Comparison of ENCODE assay signal across 1 cellular context in the genomic region with DNA sequence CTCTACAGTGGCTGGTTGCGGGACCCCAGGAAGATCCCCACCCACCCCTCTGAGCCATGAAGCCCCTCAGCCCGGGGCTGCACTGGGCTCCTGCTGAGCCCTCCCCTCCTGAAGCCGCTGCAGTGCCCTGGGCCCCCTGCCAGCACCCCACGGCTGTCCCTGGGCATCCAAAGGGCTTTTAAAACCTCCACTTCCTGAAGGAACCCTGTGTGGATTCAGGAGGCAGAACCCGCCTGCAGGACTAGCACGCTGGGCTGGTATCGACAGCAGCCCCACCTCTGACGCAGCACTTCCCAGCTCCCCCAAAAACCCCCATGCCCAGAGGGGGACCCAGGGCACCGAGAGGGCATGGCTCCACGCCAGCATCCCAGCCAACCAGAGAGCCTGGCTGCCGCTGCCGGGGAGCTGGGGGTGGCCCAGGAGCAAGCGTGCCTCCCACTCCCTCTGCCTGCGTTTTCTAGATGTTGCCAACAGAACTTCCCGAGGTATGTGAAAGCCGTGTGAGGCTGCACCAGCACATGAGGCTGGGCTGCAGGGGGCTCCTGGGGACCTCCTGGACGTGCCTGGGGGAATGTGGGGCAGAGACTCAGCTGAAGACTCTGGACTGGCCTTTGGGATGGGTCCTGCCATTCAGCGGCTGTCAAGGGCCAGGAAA.
TF ChIP-seq lines count a peak whose summit lies in the region.

No MANE protein-coding gene starts in this region.

TF ChIP-seq in H1, 55 proteins besides CTCF, POLR2A, EP300 and RAD21:
- TF ChIP-seq SUZ12 (IDR thresholded peaks at IDR 0.05; ENCODE audit: low read length) (no peak), CBX8 (IDR thresholded peaks at IDR 0.05; ENCODE audit: borderline replicate concordance, low read depth, low read length) (no peak), NANOG (IDR thresholded peaks at IDR 0.05; ENCODE audit: insufficient read depth, low read depth, low read length, poor library complexity, severe bottlenecking) (no peak), SAP30 (IDR thresholded peaks at IDR 0.05; ENCODE audit: insufficient read depth, insufficient replicate concordance, low read length) (no peak), ASH2L (IDR thresholded peaks at IDR 0.05; ENCODE audit: low read length) (no peak), CBX5 (IDR thresholded peaks at IDR 0.05; ENCODE audit: low read depth, low read length) (no peak), NRF1 (IDR thresholded peaks at IDR 0.05; ENCODE audit: low read depth, low read length) (no peak), JUND (IDR thresholded peaks at IDR 0.05; ENCODE audit: low read length) (no peak), TAF7 (optimal IDR thresholded peaks at IDR 0.05; ENCODE audit: borderline replicate concordance, low read depth, low read length) (no peak), HDAC2 (IDR thresholded peaks at IDR 0.05; ENCODE audit: borderline replicate concordance in 1 of 2, low read depth in 2 of 2, low read length in 2 of 2) (no peak), TEAD4 (IDR thresholded peaks at IDR 0.05; ENCODE audit: low read depth, low read length) (no peak), CEBPB (IDR thresholded peaks at IDR 0.05; ENCODE audit: low read depth, low read length) (no peak)
- TF ChIP-seq, protein P1, sequence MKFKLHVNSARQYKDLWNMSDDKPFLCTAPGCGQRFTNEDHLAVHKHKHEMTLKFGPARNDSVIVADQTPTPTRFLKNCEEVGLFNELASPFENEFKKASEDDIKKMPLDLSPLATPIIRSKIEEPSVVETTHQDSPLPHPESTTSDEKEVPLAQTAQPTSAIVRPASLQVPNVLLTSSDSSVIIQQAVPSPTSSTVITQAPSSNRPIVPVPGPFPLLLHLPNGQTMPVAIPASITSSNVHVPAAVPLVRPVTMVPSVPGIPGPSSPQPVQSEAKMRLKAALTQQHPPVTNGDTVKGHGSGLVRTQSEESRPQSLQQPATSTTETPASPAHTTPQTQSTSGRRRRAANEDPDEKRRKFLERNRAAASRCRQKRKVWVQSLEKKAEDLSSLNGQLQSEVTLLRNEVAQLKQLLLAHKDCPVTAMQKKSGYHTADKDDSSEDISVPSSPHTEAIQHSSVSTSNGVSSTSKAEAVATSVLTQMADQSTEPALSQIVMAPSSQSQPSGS (IDR thresholded peaks at IDR 0.05; ENCODE audit: low read length) = no peak
- TF ChIP-seq, protein P2, sequence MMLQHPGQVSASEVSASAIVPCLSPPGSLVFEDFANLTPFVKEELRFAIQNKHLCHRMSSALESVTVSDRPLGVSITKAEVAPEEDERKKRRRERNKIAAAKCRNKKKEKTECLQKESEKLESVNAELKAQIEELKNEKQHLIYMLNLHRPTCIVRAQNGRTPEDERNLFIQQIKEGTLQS (IDR thresholded peaks at IDR 0.05; ENCODE audit: insufficient read depth, low read depth, low read length) = no peak
TF ChIP-seq in H1: peak in this region for 0.
